In genomic region chr4:18203936-18204335, GRCh38 we compare ENCODE assay signal across 20 cellular contexts.
"Had no signal": no experiment of that assay in that cellular context is flagged by ENCODE, and none has a peak within 500 bp of the region (broad histone marks: within the 10 kb centered on the region; RNA-seq: fewer than 3 reads in every experiment).

No MANE protein-coding gene starts in this region.

- H3K9me3 ChIP-seq: esophagus squamous epithelium, gastroesophageal sphincter, testis, tibial nerve, upper lobe of right lung had no signal

- H3K27ac Mint-ChIP-seq: naive thymus-derived CD4-positive, alpha-beta T cell; nephron progenitor cell; stimulated activated naive B cell treated with anti-CD40 and anti-IgM and Interleukin-4, amounts not matched to agents 10 μg/mL and 1 μg/mL and 100 μg/mL, for 72 hours; stimulated activated naive CD8-positive, alpha-beta T cell treated with anti-CD3 and anti-CD28 coated beads, Interleukin-15, amount 100 ng/mL, for 72 hours had no signal

- H3K36me3 ChIP-seq: esophagus squamous epithelium, gastroesophageal sphincter, tibial nerve, upper lobe of right lung had no signal

- H3K4me1 Mint-ChIP-seq: naive thymus-derived CD4-positive, alpha-beta T cell; stimulated activated naive B cell treated with anti-CD40 and anti-IgM and Interleukin-4, amounts not matched to agents 10 μg/mL and 1 μg/mL and 100 μg/mL, for 72 hours; stimulated activated naive CD8-positive, alpha-beta T cell treated with anti-CD3 and anti-CD28 coated beads, Interleukin-15, amount 100 ng/mL, for 72 hours had no signal

- ATAC-seq: gastroesophageal sphincter; left lobe of liver; naive thymus-derived CD4-positive, alpha-beta T cell; sciatic nerve; stimulated activated naive B cell treated with anti-CD40 and anti-IgM and Interleukin-4, amounts not matched to agents 10 μg/mL and 1 μg/mL and 100 μg/mL, for 72 hours; stimulated activated naive CD8-positive, alpha-beta T cell treated with anti-CD3 and anti-CD28 coated beads, Interleukin-15, amount 100 ng/mL, for 72 hours; upper lobe of right lung had no signal

- H3K4me3 ChIP-seq: esophagus squamous epithelium, gastroesophageal sphincter, testis, tibial nerve, upper lobe of right lung had no signal

- H3K27ac ChIP-seq: esophagus squamous epithelium, gastroesophageal sphincter, testis, tibial nerve, upper lobe of right lung had no signal

- FAIRE-seq: endometrium had no signal

- DNase-seq: effector memory CD4-positive, alpha-beta T cell; esophagus squamous epithelium; foreskin fibroblast; glutamatergic neuron; islet precursor cell; mammary epithelial cell; naive thymus-derived CD4-positive, alpha-beta T cell; nephron progenitor cell; posterior cingulate gyrus; stimulated activated CD4-positive, alpha-beta T cell treated with anti-CD3 and anti-CD28 coated beads, Interleukin-2, amount 100 ng/mL, for 24 hours; stimulated activated CD4-positive, alpha-beta T cell treated with anti-CD3 and anti-CD28 coated beads, Interleukin-4, amount 100 ng/mL, for 4 hours; stimulated activated naive B cell treated with anti-CD40 and anti-IgM and Interleukin-4, amounts not matched to agents 10 μg/mL and 1 μg/mL and 100 μg/mL, for 72 hours; stimulated activated naive CD8-positive, alpha-beta T cell treated with anti-CD3 and anti-CD28 coated beads, Interleukin-15, amount 100 ng/mL, for 72 hours; testis; upper lobe of right lung had no signal

- H3K36me3 Mint-ChIP-seq: naive thymus-derived CD4-positive, alpha-beta T cell; stimulated activated naive B cell treated with anti-CD40 and anti-IgM and Interleukin-4, amounts not matched to agents 10 μg/mL and 1 μg/mL and 100 μg/mL, for 72 hours had no signal

- H3K27me3 ChIP-seq: esophagus squamous epithelium, gastroesophageal sphincter, testis, tibial nerve, upper lobe of right lung had no signal

- H3K9me3 Mint-ChIP-seq: stimulated activated naive B cell treated with anti-CD40 and anti-IgM and Interleukin-4, amounts not matched to agents 10 μg/mL and 1 μg/mL and 100 μg/mL, for 72 hours; stimulated activated naive CD8-positive, alpha-beta T cell treated with anti-CD3 and anti-CD28 coated beads, Interleukin-15, amount 100 ng/mL, for 72 hours had no signal

- H3K4me1 ChIP-seq: esophagus squamous epithelium, gastroesophageal sphincter, testis, tibial nerve, upper lobe of right lung had no signal

- H3K4me3 Mint-ChIP-seq: naive thymus-derived CD4-positive, alpha-beta T cell; nephron progenitor cell; stimulated activated naive B cell treated with anti-CD40 and anti-IgM and Interleukin-4, amounts not matched to agents 10 μg/mL and 1 μg/mL and 100 μg/mL, for 72 hours; stimulated activated naive CD8-positive, alpha-beta T cell treated with anti-CD3 and anti-CD28 coated beads, Interleukin-15, amount 100 ng/mL, for 72 hours had no signal
